ENCODE assay signal across 8 cellular contexts in the genomic region with DNA sequence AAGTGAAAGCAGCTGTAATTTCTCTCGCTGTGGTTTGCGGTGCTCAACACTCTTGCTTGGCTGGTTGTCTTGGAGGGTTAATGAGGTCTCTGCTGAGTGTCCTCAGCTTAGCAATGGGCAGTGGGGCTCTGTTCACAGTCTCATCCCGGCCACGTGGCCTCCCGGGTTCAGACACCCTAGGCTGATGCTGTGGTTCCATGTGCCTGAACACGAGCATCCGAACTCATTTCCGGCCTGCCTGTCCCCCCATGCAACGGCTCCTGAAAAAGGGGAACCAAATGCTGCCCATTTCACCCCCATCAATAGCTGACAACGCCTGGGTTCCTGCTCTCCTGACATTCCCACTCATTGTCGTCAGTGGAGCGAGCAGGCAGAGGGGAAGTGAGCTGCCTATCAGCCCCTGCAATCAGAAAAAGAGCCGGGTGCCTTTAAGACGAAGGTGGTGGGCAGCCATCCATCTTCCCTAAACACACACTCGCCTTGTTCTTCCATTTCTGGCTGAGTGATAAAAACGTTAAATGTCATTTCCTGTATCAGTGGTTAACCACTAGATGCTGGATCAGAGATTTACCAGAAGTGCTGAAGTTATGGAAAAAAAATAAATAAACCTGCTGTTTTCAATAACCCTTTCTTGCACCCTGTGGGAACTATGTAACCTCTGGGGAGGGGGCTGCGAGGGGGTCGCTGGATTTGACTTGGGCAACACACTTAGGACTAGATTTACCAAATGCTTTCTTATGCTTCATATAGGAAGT.
A peak's percentile ranks its signal among the peaks of the same experiment; 100 is the strongest.
DNase-seq lines count a peak whose midpoint lies in the region; ATAC-seq, FAIRE-seq and TF ChIP-seq lines count a peak whose summit lies in the region.

No MANE protein-coding gene starts in this region.

- peaks cover 2% of the 10 kb centered on the region for H3K27me3 Mint-ChIP-seq in endothelial cell (ENCODE audit: unreplicated experiment)
- peaks cover 0 to 2% (median 0%) of the 10 kb centered on the region in 5 donors for H3K27me3 Mint-ChIP-seq in naive thymus-derived CD8-positive, alpha-beta T cell

- H3K36me3 Mint-ChIP-seq in endothelial cell (ENCODE audit: low read depth, unreplicated experiment): no peaks in the 10 kb centered on the region
- H3K36me3 Mint-ChIP-seq in naive thymus-derived CD8-positive, alpha-beta T cell: no peaks in the 10 kb centered on the region

- no peak overlapping the region for H3K27ac ChIP-seq in tibial artery

- no peaks in the 10 kb centered on the region for H3K36me3 ChIP-seq in BE2C
- no peaks in the 10 kb centered on the region for H3K36me3 ChIP-seq in tibial artery

- H3K9me3 ChIP-seq in BE2C (no peaks in the 10 kb centered on the region), tibial artery (no peaks in the 10 kb centered on the region)

- peak; percentile 57 for ATAC-seq in GM19438 (IDR thresholded peaks at IDR 0.05; ENCODE audit: low read depth, unreplicated experiment)
- peak; percentile 52 to 79 for ATAC-seq in naive thymus-derived CD8-positive, alpha-beta T cell

- intact Hi-C loops in tibial artery (cut with DNase I; ENCODE audit: low total_unique reads): no loop called here

- H3K27ac Mint-ChIP-seq in endothelial cell (ENCODE audit: unreplicated experiment): no peak overlapping the region
- H3K27ac Mint-ChIP-seq in naive thymus-derived CD8-positive, alpha-beta T cell: peak overlapping the region; percentile 79 to 95 (median 89)

- H3K4me1 ChIP-seq in BE2C (peaks cover 11% of the 10 kb centered on the region; the same call in 1 of the 2 replicates), tibial artery (peaks cover 0 to 18% (median 0%) of the 10 kb centered on the region in 4 donors)

- POLR2A ChIA-PET in naive thymus-derived CD8-positive, alpha-beta T cell (lab: Charles Lee): interaction anchor here (0.5 to 5.0 kb wide), 5 partner anchors 10 to 715 kb away, joined by 3 to 31 read pairs (median 7); a partner anchor contains a TSS

- DNase-seq in BE2C (peak; percentile 39), HTR-8/SVneo (ENCODE audit: insufficient read length, low spot score) (peak; percentile 33), endothelial cell (ENCODE audit: low spot score) (no peak), tibial artery (peak; percentile 71 to 77), D721Med (ENCODE audit: insufficient read length, low spot score) (no peak)
- DNase-seq in activated CD4-positive, alpha-beta T cell treated with anti-CD3 and anti-CD28 coated beads for 48 hours: peak; percentile 84
- DNase-seq in naive thymus-derived CD8-positive, alpha-beta T cell: peak in 8 of 10 donors; percentile 22 to 72 (median 45)

- H3K4me3 Mint-ChIP-seq in endothelial cell (ENCODE audit: unreplicated experiment): peak overlapping the region; percentile 25
- H3K4me3 Mint-ChIP-seq in naive thymus-derived CD8-positive, alpha-beta T cell: peak overlapping the region; percentile 75 to 92 (median 84)

- H3K4me3 ChIP-seq in BE2C (ENCODE audit: low read depth, low read length) (no peak overlapping the region), tibial artery (no peak overlapping the region)

- H3K27me3 ChIP-seq in BE2C (no peaks in the 10 kb centered on the region), tibial artery (no peaks in the 10 kb centered on the region)

- FAIRE-seq in HTR-8/SVneo (lab: Jason Lieb, UNC) (no peak), D721Med (lab: Jason Lieb, UNC) (no peak)

- H3K4me1 Mint-ChIP-seq in endothelial cell (ENCODE audit: unreplicated experiment): peaks cover 50% of the 10 kb centered on the region
- H3K4me1 Mint-ChIP-seq in naive thymus-derived CD8-positive, alpha-beta T cell: peaks cover 39 to 73% (median 67%) of the 10 kb centered on the region in 4 donors

- TF ChIP-seq CTCF in BE2C (IDR thresholded peaks at IDR 0.05; ENCODE audit: low read depth, low read length) (no peak), endothelial cell (IDR thresholded peaks at IDR 0.05; ENCODE audit: unreplicated experiment) (no peak), tibial artery (IDR thresholded peaks at IDR 0.05) (no peak), D721Med (IDR thresholded peaks at IDR 0.05; ENCODE audit: insufficient read depth, missing control alignments) (no peak)

- no peaks in the 10 kb centered on the region for H3K9me3 Mint-ChIP-seq in endothelial cell (ENCODE audit: unreplicated experiment)
- no peaks in the 10 kb centered on the region for H3K9me3 Mint-ChIP-seq in naive thymus-derived CD8-positive, alpha-beta T cell

Comparison
In these comparisons a context has a peak if more than half of its experiments do, and no peak if none do; other contexts are left out.
1. DNase-seq: peak in BE2C (single experiment), HTR-8/SVneo (single experiment), activated CD4-positive, alpha-beta T cell treated with anti-CD3 and anti-CD28 coated beads for 48 hours (single experiment), naive thymus-derived CD8-positive, alpha-beta T cell (8 of 10) and tibial artery (2 of 2); none in endothelial cell (single experiment) and D721Med (single experiment).